ENCODE assay signal across 13 cellular contexts in genomic region chr1:44881011-44881632, GRCh38. TPM values are rescaled to one million over a fixed set of nuclear protein-coding genes. Genes with fewer than 3 reads are reported as not detected.
DNase-seq lines count a peak whose midpoint lies in the region; ATAC-seq and TF ChIP-seq lines count a peak whose summit lies in the region.
"Had no signal": no experiment of that assay in that cellular context is flagged by ENCODE, and none has a peak within 500 bp of the region (broad histone marks: within the 10 kb centered on the region; RNA-seq: fewer than 3 reads in every experiment).

No MANE protein-coding gene starts in this region.

- H3K27me3 ChIP-seq in GM23248 (replicated peaks; ENCODE audit: insufficient read depth): no peaks in the 10 kb centered on the region

- no peaks in the 10 kb centered on the region for H3K27me3 Mint-ChIP-seq in activated CD8-positive, alpha-beta memory T cell treated with anti-CD3 and anti-CD28 coated beads, Interleukin-2, amount 10 ng/mL, durations not matched to agents 7 days and 5 days
- H3K27me3 Mint-ChIP-seq: activated B cell treated with CpG ODN at 0.5 μM for 24 hours had no signal

- H3K27ac ChIP-seq in GM23248: peak overlapping the region; percentile 49

- in situ Hi-C loops in GM23248 (cut with MboI): no loop called here

- H3K9me3 Mint-ChIP-seq in activated CD8-positive, alpha-beta memory T cell treated with anti-CD3 and anti-CD28 coated beads, Interleukin-2, amount 10 ng/mL, durations not matched to agents 7 days and 5 days (ENCODE audit: low read depth): no peaks in the 10 kb centered on the region
- H3K9me3 Mint-ChIP-seq: activated T-cell treated with anti-CD3 and anti-CD28 coated beads, Interleukin-2, amount 50 U/mL, for 4 hours had no signal

- peaks cover 6% of the 10 kb centered on the region for H3F3A ChIP-seq in GM23248 (ENCODE audit: insufficient read depth)

- CTCF ChIA-PET in activated CD8-positive, alpha-beta memory T cell treated with anti-CD3 and anti-CD28 coated beads, Interleukin-2, amount 10 ng/mL, durations not matched to agents 7 days and 5 days (lab: Charles Lee): interaction anchor here (0.6 to 1.2 kb wide), 2 partner anchors 15 to 103 kb away, joined by 3 read pairs; no protein-coding TSS in a partner anchor

- ATAC-seq in activated CD8-positive, alpha-beta memory T cell treated with anti-CD3 and anti-CD28 coated beads, Interleukin-2, amount 10 ng/mL, durations not matched to agents 7 days and 5 days: no peak
- ATAC-seq: activated T-cell treated with anti-CD3 and anti-CD28 coated beads, Interleukin-2, amount 50 U/mL, for 4 hours had no signal

- H3K4me3 ChIP-seq in GM23248 (no peak overlapping the region), fibroblast of mammary gland (ENCODE audit: control insufficient read depth, low read depth, low read length) (no peak overlapping the region), skeletal muscle cell (ENCODE audit: low read depth, low read length) (no peak overlapping the region)

- H3K9me2 ChIP-seq in GM23248 (ENCODE audit: insufficient read depth): no peaks in the 10 kb centered on the region

- no peak overlapping the region for H3K4me2 ChIP-seq in GM23248 (ENCODE audit: unreplicated experiment)

- DNase-seq in GM23248 (peak; percentile 93), anterior cingulate cortex (lab: John Stamatoyannopoulos, UW) (peak in 42 of 58 donors; percentile 2 to 66 (median 24)), fibroblast of mammary gland (ENCODE audit: low read depth) (peak; percentile 78), skeletal muscle cell (ENCODE audit: low read depth) (peak; percentile 28)
- DNase-seq in activated CD8-positive, alpha-beta memory T cell treated with anti-CD3 and anti-CD28 coated beads, Interleukin-2, amount 10 ng/mL, durations not matched to agents 7 days and 5 days: no peak
- DNase-seq in stimulated activated naive CD4-positive, alpha-beta T cell treated with Interleukin-2 at 50 U/mL for 16 hours (lab: John Stamatoyannopoulos, UW): no peak
- no peak for DNase-seq in stimulated activated CD4-positive, alpha-beta T cell treated with anti-CD3 and anti-CD28 coated beads, Interleukin-4, amount 100 ng/mL, for 1 hour
- DNase-seq: activated B cell treated with CpG ODN at 0.5 μM for 24 hours; activated T-cell treated with anti-CD3 and anti-CD28 coated beads, Interleukin-2, amount 50 U/mL, for 4 hours; DMS79; NCI-H2227 treated with DMSO at 0.1 percent for 48 hours; RPMI8226; stimulated activated CD4-positive, alpha-beta T cell treated with anti-CD3 and anti-CD28 coated beads, Interleukin-2, amount 100 ng/mL, for 48 hours had no signal

- H3K9ac ChIP-seq in GM23248: no peak overlapping the region

- peaks cover 10% of the 10 kb centered on the region for H3K4me1 ChIP-seq in GM23248 (ENCODE audit: insufficient read depth)

- no peak overlapping the region for H3K27ac Mint-ChIP-seq in activated CD8-positive, alpha-beta memory T cell treated with anti-CD3 and anti-CD28 coated beads, Interleukin-2, amount 10 ng/mL, durations not matched to agents 7 days and 5 days
- H3K27ac Mint-ChIP-seq: activated B cell treated with CpG ODN at 0.5 μM for 24 hours had no signal

- no peaks in the 10 kb centered on the region for H4K20me1 ChIP-seq in GM23248 (ENCODE audit: insufficient read depth)

- no peak for TF ChIP-seq CTCF in fibroblast of mammary gland (conservative IDR thresholded peaks at IDR 0.05; ENCODE audit: control insufficient read depth, insufficient read depth, low read depth, low read length)

- no peaks in the 10 kb centered on the region for H3K9me3 ChIP-seq in GM23248 (ENCODE audit: low read depth)

- 77 to 80% methylated on average over 7 of the region's 7 CpGs for WGBS in GM23248 (ENCODE audit: low coverage in 1 of 2, low lambda C conversion rate in 2 of 2, missing lambda C conversion rate in 2 of 2), 2 experiments

- no peaks in the 10 kb centered on the region for H3K4me1 Mint-ChIP-seq in activated CD8-positive, alpha-beta memory T cell treated with anti-CD3 and anti-CD28 coated beads, Interleukin-2, amount 10 ng/mL, durations not matched to agents 7 days and 5 days
- H3K4me1 Mint-ChIP-seq: activated B cell treated with CpG ODN at 0.5 μM for 24 hours had no signal

- H3K4me3 Mint-ChIP-seq in activated CD8-positive, alpha-beta memory T cell treated with anti-CD3 and anti-CD28 coated beads, Interleukin-2, amount 10 ng/mL, durations not matched to agents 7 days and 5 days: no peak overlapping the region
- H3K4me3 Mint-ChIP-seq: activated B cell treated with CpG ODN at 0.5 μM for 24 hours; activated T-cell treated with anti-CD3 and anti-CD28 coated beads, Interleukin-2, amount 50 U/mL, for 4 hours had no signal

- H2AFZ ChIP-seq in GM23248: no peak overlapping the region

- H3K36me3 Mint-ChIP-seq in activated CD8-positive, alpha-beta memory T cell treated with anti-CD3 and anti-CD28 coated beads, Interleukin-2, amount 10 ng/mL, durations not matched to agents 7 days and 5 days: peaks cover 18% of the 10 kb centered on the region

- no peaks in the 10 kb centered on the region for H3K79me2 ChIP-seq in GM23248 (ENCODE audit: insufficient read depth)

- H3K36me3 ChIP-seq in GM23248 (ENCODE audit: low read depth): no peaks in the 10 kb centered on the region

RNA-seq across cellular contexts. Expression of gene PTCH2, which starts 38.1 kb away (rescaled TPM):
- 0.11 and 0.13 TPM in 2 replicates for total RNA-seq in GM23248 (2014; rRNA removed; shearing (Covaris generic))
- 0.05 and 0.11 TPM in 2 replicates for polyA plus RNA-seq in GM23248 (2016; fragmentation: Nextera tagmentation; extraction: Ambion mirVana)
- 1 to 10 TPM in 1 of 2 experiments, under 1 TPM in 1; 0.82 to 3.6 TPM for total RNA-seq in activated CD8-positive, alpha-beta memory T cell treated with anti-CD3 and anti-CD28 coated beads, Interleukin-2, amount 10 ng/mL, durations not matched to agents 7 days and 5 days

Comparison
In these comparisons a context has a peak if more than half of its experiments do, and no peak if none do; other contexts are left out.
1. DNase-seq: peak in GM23248 (single experiment), anterior cingulate cortex (42 of 58), fibroblast of mammary gland (single experiment) and skeletal muscle cell (single experiment); none in activated CD8-positive, alpha-beta memory T cell treated with anti-CD3 and anti-CD28 coated beads, Interleukin-2, amount 10 ng/mL, durations not matched to agents 7 days and 5 days (single experiment), stimulated activated naive CD4-positive, alpha-beta T cell treated with Interleukin-2 at 50 U/mL for 16 hours (single experiment) and stimulated activated CD4-positive, alpha-beta T cell treated with anti-CD3 and anti-CD28 coated beads, Interleukin-4, amount 100 ng/mL, for 1 hour (single experiment).